In the genomic region with DNA sequence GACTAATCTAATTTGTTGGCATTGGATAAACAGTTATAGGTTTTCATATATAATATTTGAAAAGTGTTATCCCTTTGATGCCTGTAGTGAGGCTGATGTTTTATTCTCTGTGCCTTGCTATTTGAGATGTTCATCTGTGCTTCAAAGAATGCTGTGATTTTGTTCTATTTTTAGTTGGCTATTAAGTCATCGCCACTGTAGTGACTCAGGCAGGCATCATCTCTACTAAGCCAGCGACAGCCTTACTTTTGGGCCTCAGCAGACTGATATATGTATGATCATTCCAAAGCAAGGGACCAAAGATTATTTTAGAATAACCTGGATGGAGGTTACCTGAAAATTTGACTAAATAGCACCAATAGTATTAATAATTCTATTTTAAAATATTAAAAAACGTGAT, we compare ENCODE assay signal across 13 cellular contexts.
DNase-seq lines count a peak whose midpoint lies in the region; ATAC-seq and TF ChIP-seq lines count a peak whose summit lies in the region.
"Had no signal": no experiment of that assay in that cellular context is flagged by ENCODE, and none has a peak within 500 bp of the region (broad histone marks: within the 10 kb centered on the region; RNA-seq: fewer than 3 reads in every experiment).

No MANE protein-coding gene starts in this region.

- H3K36me3 ChIP-seq in gastroesophageal sphincter, result no peaks in the 10 kb centered on the region

- H3K27me3 ChIP-seq in gastroesophageal sphincter, result no peaks in the 10 kb centered on the region

- H3K27ac ChIP-seq in gastroesophageal sphincter, result no peak overlapping the region
- H3K27ac ChIP-seq: parathyroid adenoma had no signal

- TF ChIP-seq POLR2A in gastroesophageal sphincter (IDR thresholded peaks at IDR 0.05), result no peak

- H3K9me3 ChIP-seq in gastroesophageal sphincter, result no peaks in the 10 kb centered on the region

- DNase-seq in A172 (ENCODE audit: low spot score) (peak; percentile 75), HS-27A (ENCODE audit: low read depth) (peak; percentile 20), astrocyte of the hippocampus (ENCODE audit: low read depth, low spot score) (peak; percentile 65), head of caudate nucleus (peak in 27 of 42 donors; percentile 16 to 82 (median 47)), NCI-H2081 (lab: John Stamatoyannopoulos, UW) (no peak)
- no peak for DNase-seq in stimulated activated CD4-positive, alpha-beta T cell treated with anti-CD3 and anti-CD28 coated beads, Interleukin-1b, Interleukin-23, amount 100 ng/mL, for 48 hours
- DNase-seq: 8988T; DMS79; NCI-H1930; stimulated activated CD4-positive, alpha-beta T cell treated with anti-CD3 and anti-CD28 coated beads, Interleukin-4, amount 100 ng/mL, for 4 hours had no signal

- no peaks in the 10 kb centered on the region for H3K4me1 ChIP-seq in gastroesophageal sphincter
- H3K4me1 ChIP-seq: parathyroid adenoma had no signal

- TF ChIP-seq CTCF in gastroesophageal sphincter (IDR thresholded peaks at IDR 0.05), result no peak

- H3K4me3 ChIP-seq in gastroesophageal sphincter, result no peak overlapping the region

- no peak for TF ChIP-seq EP300 in gastroesophageal sphincter (IDR thresholded peaks at IDR 0.05)

- no peak for ATAC-seq in GM19351 (IDR thresholded peaks at IDR 0.05; ENCODE audit: unreplicated experiment)
- no peak for ATAC-seq in gastroesophageal sphincter

- intact Hi-C loops in head of caudate nucleus (cut with DNase I), result no loop called here

- WGBS in gastroesophageal sphincter (ENCODE audit: low coverage in 1 of 2), 2 donors, result 41 to 67% methylated on average over 3 of the region's 3 CpGs

Comparison
In these comparisons a context has a peak if more than half of its experiments do, and no peak if none do; other contexts are left out.
1. DNase-seq: peak in A172 (single experiment), HS-27A (single experiment), astrocyte of the hippocampus (single experiment) and head of caudate nucleus (27 of 42); none in stimulated activated CD4-positive, alpha-beta T cell treated with anti-CD3 and anti-CD28 coated beads, Interleukin-1b, Interleukin-23, amount 100 ng/mL, for 48 hours (single experiment) and NCI-H2081 (0 of 2).